ENCODE assay signal across 8 cellular contexts in the genomic region with DNA sequence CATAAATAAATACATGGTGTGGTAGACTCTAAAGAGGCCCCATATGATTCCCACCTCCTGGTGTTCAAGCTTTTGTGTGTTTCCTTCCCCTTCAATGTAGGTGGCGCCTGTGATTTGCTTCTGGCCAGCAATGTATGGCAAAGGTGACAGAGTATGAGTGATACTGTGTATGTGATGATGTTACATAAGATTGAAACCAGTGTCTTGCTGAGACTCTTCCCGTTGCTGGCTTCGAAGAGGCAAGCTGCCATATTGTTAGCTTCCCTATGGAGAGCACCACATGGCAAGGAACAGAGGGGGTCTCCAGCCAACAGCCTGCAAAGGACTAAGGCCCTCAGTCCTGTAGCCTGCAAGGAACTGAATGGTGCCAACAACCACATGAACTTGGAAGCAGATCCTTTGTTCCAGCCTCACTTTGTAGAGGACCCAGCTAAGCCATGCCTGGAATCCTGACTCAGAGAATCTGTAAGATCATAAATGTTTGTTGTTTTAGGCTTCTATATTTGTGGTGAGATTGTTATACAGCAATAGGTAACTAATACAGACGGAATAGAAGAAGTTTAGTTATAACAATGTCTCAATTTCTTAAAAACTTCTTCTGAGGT. TPM values are rescaled to one million over a fixed set of nuclear protein-coding genes. Genes with fewer than 3 reads are reported as not detected.
DNase-seq lines count a peak whose midpoint lies in the region; ATAC-seq, FAIRE-seq and TF ChIP-seq lines count a peak whose summit lies in the region.

No MANE protein-coding gene starts in this region.

- peaks cover 10% of the 10 kb centered on the region for H3K36me3 Mint-ChIP-seq in T-cell

- TF ChIP-seq POLR2A in H54 (IDR thresholded peaks at IDR 0.05; ENCODE audit: low read depth, low read length) = no peak

- H3K27ac Mint-ChIP-seq in T-cell = peak overlapping the region in 1 of 2 donors; percentile 36

- peaks cover 5% of the 10 kb centered on the region; the same call in 1 of the 2 replicates for H3F3A ChIP-seq in GM23248 (ENCODE audit: insufficient read depth)

- no peak overlapping the region for H3K4me3 ChIP-seq in GM23248
- H3K4me3 ChIP-seq in iPS-18a (ENCODE audit: low read length) = peak overlapping the region; percentile 77

- POLR2A ChIA-PET in T-cell (lab: Charles Lee) = interaction anchor here in 1 of 2 donors (0.8 to 1.5 kb wide), 2 partner anchors 16 to 150 kb away, joined by 3 to 6 read pairs; no protein-coding TSS in a partner anchor

- H3K36me3 ChIP-seq in GM23248 (ENCODE audit: low read depth) (no peaks in the 10 kb centered on the region), iPS-18a (ENCODE audit: control insufficient read depth, low read depth, low read length) (peaks cover 1% of the 10 kb centered on the region)

- H3K9me3 ChIP-seq in GM23248 (ENCODE audit: low read depth) = no peaks in the 10 kb centered on the region
- H3K9me3 ChIP-seq in iPS-18a (ENCODE audit: control insufficient read depth, low read depth, low read length) = no peaks in the 10 kb centered on the region

- no peaks in the 10 kb centered on the region for H3K9me2 ChIP-seq in GM23248 (ENCODE audit: insufficient read depth)

- in situ Hi-C loops in GM23248 (cut with MboI) = no loop called here

- H3K4me2 ChIP-seq in GM23248 (ENCODE audit: unreplicated experiment) = no peak overlapping the region

- peaks cover 84% of the 10 kb centered on the region for H3K79me2 ChIP-seq in GM23248 (ENCODE audit: insufficient read depth)

- H3K4me1 ChIP-seq in GM23248 (ENCODE audit: insufficient read depth) = peaks cover 22% of the 10 kb centered on the region
- H3K4me1 ChIP-seq in iPS-18a (ENCODE audit: control insufficient read depth, low read depth, low read length) = peaks cover 41% of the 10 kb centered on the region

- H3K27me3 ChIP-seq in GM23248 (replicated peaks; ENCODE audit: insufficient read depth) = no peaks in the 10 kb centered on the region
- H3K27me3 ChIP-seq in iPS-18a (ENCODE audit: control insufficient read depth, insufficient read depth, low read length) = no peaks in the 10 kb centered on the region

- peak overlapping the region; percentile 94 to 98 (median 96) for H3K4me3 Mint-ChIP-seq in T-cell

- peaks cover 9% of the 10 kb centered on the region; the same call in 1 of the 2 replicates for H4K20me1 ChIP-seq in GM23248 (ENCODE audit: insufficient read depth)

- H3K27me3 Mint-ChIP-seq in T-cell = no peaks in the 10 kb centered on the region

- ATAC-seq in T-cell (replicated peaks in 1 of 4) = no peak

- H3K9me3 Mint-ChIP-seq in T-cell = peaks cover 0 to 4% (median 4%) of the 10 kb centered on the region in 3 donors

- CTCF ChIA-PET in T-cell (lab: Charles Lee) = interaction anchor here (0.5 to 2.4 kb wide), 4 partner anchors 21 to 169 kb away, joined by 3 to 11 read pairs (median 4); no protein-coding TSS in a partner anchor

- H3K9ac ChIP-seq in GM23248 (no peak overlapping the region; the same call in 1 of the 2 replicates), iPS-18a (ENCODE audit: low read length) (no peak overlapping the region)

- WGBS in GM23248 (ENCODE audit: low coverage in 1 of 2, low lambda C conversion rate in 2 of 2, missing lambda C conversion rate in 2 of 2), 2 experiments = 96 to 100% methylated on average over 4 of the region's 4 CpGs

- H3K27ac ChIP-seq in GM23248 (no peak overlapping the region), iPS-18a (ENCODE audit: low read length) (no peak overlapping the region)

- no peak overlapping the region for H2AFZ ChIP-seq in GM23248

- no peak for FAIRE-seq in H54 (lab: Jason Lieb, UNC)

- H3K4me1 Mint-ChIP-seq in T-cell = peaks cover 44 to 58% (median 47%) of the 10 kb centered on the region in 3 donors

- peak; percentile 35 for DNase-seq in DMS 273 treated with DMSO at 0.1 percent for 48 hours (lab: John Stamatoyannopoulos, UW)
- DNase-seq in GM23248 = peak; percentile 46
- no peak for DNase-seq in T-cell
- DNase-seq in globus pallidus (ENCODE audit: low spot score) = no peak
- DNase-seq in H54 (ENCODE audit: insufficient read length, low spot score) = no peak
- no peak for DNase-seq in NCI-H187 (lab: John Stamatoyannopoulos, UW)
- DNase-seq in Ammon's horn (ENCODE audit: low spot score) = no peak

RNA-seq across cellular contexts. Expression of a gene that starts 1.7 kb away (rescaled TPM):
- total RNA-seq in GM23248 (2014; rRNA removed; shearing (Covaris generic)) = 90.4 and 175 TPM in 2 replicates
- 37.5 and 39.6 TPM in 2 replicates for polyA plus RNA-seq in GM23248 (2016; fragmentation: Nextera tagmentation; extraction: Ambion mirVana)
- total RNA-seq in T-cell = 100 to 1,000 TPM in 4 of 5 donors, 10 to 100 TPM in 1; 80.9 to 124 (median 117) TPM

Comparison
In these comparisons a context has a peak if more than half of its experiments do, and no peak if none do; other contexts are left out.
1. DNase-seq: peak in DMS 273 treated with DMSO at 0.1 percent for 48 hours (single experiment) and GM23248 (single experiment); none in T-cell (0 of 34), globus pallidus (single experiment), H54 (single experiment), NCI-H187 (0 of 2) and Ammon's horn (single experiment).